15 cellular contexts compared by ENCODE assay signal in the genomic region with DNA sequence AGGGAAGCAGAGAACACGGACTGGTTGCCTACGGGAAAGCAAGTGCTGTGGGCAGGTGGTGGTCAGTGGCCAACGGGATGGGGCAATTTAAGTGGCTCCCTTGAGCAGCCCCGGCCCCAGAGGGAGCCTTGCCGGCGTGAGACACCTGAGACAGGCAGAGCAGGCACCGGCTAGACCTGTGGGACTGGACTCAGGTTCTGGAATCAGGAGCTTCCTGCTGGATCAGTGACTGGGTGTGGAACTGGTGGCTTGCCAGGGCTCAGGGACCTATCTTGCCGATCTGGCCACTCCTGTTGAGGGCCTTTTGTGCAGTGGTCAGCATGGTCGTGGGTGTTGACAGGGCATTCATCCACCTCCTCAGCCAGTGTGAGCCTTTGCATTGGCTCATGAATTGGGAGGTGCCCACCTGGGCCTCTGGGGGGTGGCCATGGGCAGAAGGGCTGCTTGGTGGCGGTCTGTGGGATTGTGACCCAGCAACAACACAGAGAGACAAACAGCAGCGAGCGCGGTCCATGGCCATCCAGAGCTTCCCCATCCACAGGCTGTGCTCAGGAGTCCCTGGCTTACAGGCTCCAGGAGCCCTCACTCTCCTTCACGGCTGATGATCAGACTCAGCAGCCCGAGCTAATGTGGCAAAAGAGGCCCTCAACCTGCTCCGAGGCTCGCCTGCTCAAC.
DNase-seq lines count a peak whose midpoint lies in the region; ATAC-seq and TF ChIP-seq lines count a peak whose summit lies in the region.
"Had no signal": no experiment of that assay in that cellular context is flagged by ENCODE, and none has a peak within 500 bp of the region (broad histone marks: within the 10 kb centered on the region; RNA-seq: fewer than 3 reads in every experiment).

No MANE protein-coding gene starts in this region.

- H3K9me3 ChIP-seq in body of pancreas, result no peaks in the 10 kb centered on the region
- H3K9me3 ChIP-seq: BLaER1 had no signal

- no peaks in the 10 kb centered on the region for H3K36me3 Mint-ChIP-seq in natural killer cell treated with Interleukin-12 subunit alpha and Interleukin-12 subunit beta and Interleukin-15 and Interleukin-18, amount 100 ng/mL, for 72 hours
- no peaks in the 10 kb centered on the region for H3K36me3 Mint-ChIP-seq in natural killer cell
- H3K36me3 Mint-ChIP-seq: CD4-positive, CD25-positive, alpha-beta regulatory T cell had no signal

- peaks cover 24% of the 10 kb centered on the region in 2 donors for H3K27me3 Mint-ChIP-seq in natural killer cell treated with Interleukin-12 subunit alpha and Interleukin-12 subunit beta and Interleukin-15 and Interleukin-18, amount 100 ng/mL, for 72 hours
- H3K27me3 Mint-ChIP-seq in natural killer cell (ENCODE audit: low read depth in 2 of 2), result peaks cover 14 to 44% of the 10 kb centered on the region in 2 donors

- no peaks in the 10 kb centered on the region for H3K9me3 Mint-ChIP-seq in natural killer cell treated with Interleukin-12 subunit alpha and Interleukin-12 subunit beta and Interleukin-15 and Interleukin-18, amount 100 ng/mL, for 72 hours
- H3K9me3 Mint-ChIP-seq in natural killer cell, result no peaks in the 10 kb centered on the region
- H3K9me3 Mint-ChIP-seq: CD4-positive, CD25-positive, alpha-beta regulatory T cell; HFFc6 had no signal

- no peak for TF ChIP-seq POLR2A in body of pancreas (IDR thresholded peaks at IDR 0.05)

- no peak overlapping the region for H3K4me3 Mint-ChIP-seq in natural killer cell treated with Interleukin-12 subunit alpha and Interleukin-12 subunit beta and Interleukin-15 and Interleukin-18, amount 100 ng/mL, for 72 hours
- no peak overlapping the region for H3K4me3 Mint-ChIP-seq in natural killer cell
- H3K4me3 Mint-ChIP-seq: CD4-positive, CD25-positive, alpha-beta regulatory T cell; HFFc6 had no signal

- WGBS in body of pancreas, 2 donors, result 69 to 71% methylated on average over 9 to 17 of the region's 17 CpGs

- no peak overlapping the region for H3K27ac ChIP-seq in body of pancreas
- H3K27ac ChIP-seq: 22Rv1, BLaER1 had no signal

- peak; percentile 14 to 44 for ATAC-seq in natural killer cell treated with Interleukin-12 subunit alpha and Interleukin-12 subunit beta and Interleukin-15 and Interleukin-18, amount 100 ng/mL, for 72 hours
- no peak for ATAC-seq in natural killer cell
- peak; percentile 18 for ATAC-seq in sciatic nerve
- ATAC-seq in body of pancreas, result no peak

- no peak overlapping the region for H3K4me3 ChIP-seq in body of pancreas
- H3K4me3 ChIP-seq: BLaER1 had no signal

- H3K27ac Mint-ChIP-seq in natural killer cell treated with Interleukin-12 subunit alpha and Interleukin-12 subunit beta and Interleukin-15 and Interleukin-18, amount 100 ng/mL, for 72 hours, result no peak overlapping the region
- H3K27ac Mint-ChIP-seq in natural killer cell, result no peak overlapping the region
- H3K27ac Mint-ChIP-seq: CD4-positive, CD25-positive, alpha-beta regulatory T cell; HFFc6 had no signal

- H3K4me1 ChIP-seq in body of pancreas, result no peaks in the 10 kb centered on the region
- H3K4me1 ChIP-seq: BLaER1 had no signal

- peaks cover 0 to 3% of the 10 kb centered on the region in 2 donors for H3K4me1 Mint-ChIP-seq in natural killer cell treated with Interleukin-12 subunit alpha and Interleukin-12 subunit beta and Interleukin-15 and Interleukin-18, amount 100 ng/mL, for 72 hours (ENCODE audit: low read depth in 2 of 2)
- H3K4me1 Mint-ChIP-seq in natural killer cell, result no peaks in the 10 kb centered on the region
- H3K4me1 Mint-ChIP-seq: CD4-positive, CD25-positive, alpha-beta regulatory T cell had no signal

- TF ChIP-seq CTCF in natural killer cell (IDR thresholded peaks at IDR 0.05) (no peak), body of pancreas (IDR thresholded peaks at IDR 0.05) (no peak)

- intact Hi-C loops in natural killer cell (cut with micrococcal nuclease) (no loop called here), sciatic nerve (cut with DNase I) (no loop called here), body of pancreas (cut with DNase I) (no loop called here)

- no peaks in the 10 kb centered on the region for H3K36me3 ChIP-seq in body of pancreas (replicated peaks in 1 of 2; ENCODE audit: insufficient read depth in 1 of 2, low read depth in 2 of 2)
- H3K36me3 ChIP-seq: BLaER1 had no signal

- no peaks in the 10 kb centered on the region for H3K27me3 ChIP-seq in body of pancreas
- H3K27me3 ChIP-seq: BLaER1 had no signal

- no peak for DNase-seq in natural killer cell treated with Interleukin-12 subunit alpha and Interleukin-12 subunit beta and Interleukin-15 and Interleukin-18, amount 100 ng/mL, for 72 hours (ENCODE audit: low spot score)
- DNase-seq in natural killer cell (no peak), iPS-NIHi7 (ENCODE audit: extremely low spot score) (peak; percentile 5), sciatic nerve (ENCODE audit: low spot score) (no peak), NCI-H2227 (lab: John Stamatoyannopoulos, UW; ENCODE audit: unreplicated experiment) (no peak), body of pancreas (no peak)
- no peak for DNase-seq in activated CD4-positive, alpha-beta T cell treated with anti-CD3 and anti-CD28 coated beads for 4 hours
- DNase-seq: AML-193; CD4-positive, CD25-positive, alpha-beta regulatory T cell; DMS53; GF-D8; HCEC 1CT; HFFc6 had no signal

Comparison
In these comparisons a context has a peak if more than half of its experiments do, and no peak if none do; other contexts are left out.
1. ATAC-seq: peak in natural killer cell treated with Interleukin-12 subunit alpha and Interleukin-12 subunit beta and Interleukin-15 and Interleukin-18, amount 100 ng/mL, for 72 hours (2 of 2) and sciatic nerve (single experiment); none in natural killer cell (0 of 3) and body of pancreas (single experiment).